ENCODE assay signal across 8 cellular contexts in the genomic region with DNA sequence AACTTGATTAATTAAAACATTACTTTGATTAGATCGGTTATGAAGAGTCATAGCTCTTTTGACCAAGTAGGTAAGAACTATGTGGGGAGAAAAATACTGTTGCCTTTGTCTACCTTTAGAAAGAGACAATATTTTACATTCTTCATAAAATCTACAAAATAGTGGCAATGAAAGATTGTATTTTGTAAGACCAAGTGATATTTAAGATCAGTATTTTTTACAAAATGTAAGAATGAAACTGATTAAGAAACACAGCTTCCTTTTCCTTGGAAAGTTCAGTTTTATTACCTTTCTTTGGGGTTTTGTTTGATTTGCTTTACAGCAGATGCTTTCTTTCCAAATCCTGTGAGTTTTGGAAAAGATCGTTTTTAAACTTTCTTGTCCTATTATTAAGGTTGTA.
DNase-seq lines count a peak whose midpoint lies in the region; ATAC-seq, FAIRE-seq and TF ChIP-seq lines count a peak whose summit lies in the region.

No MANE protein-coding gene starts in this region.

- H3K4me2 ChIP-seq in A549 = peak overlapping the region; percentile 86

- 7% methylated on average over 2 of the region's 2 CpGs for WGBS in A549 (ENCODE audit: missing lambda C conversion rate)

- ATAC-seq in A549 = no peak
- ATAC-seq in HG03095 (IDR thresholded peaks at IDR 0.05; ENCODE audit: unreplicated experiment) = no peak

- POLR2A ChIA-PET in A549 (lab: Yijun Ruan, JAX) = no interaction called here

- in situ Hi-C loops in astrocyte of the spinal cord (cut with HindIII; ENCODE audit: low sequenced_read_pairs) = no loop called here

- FAIRE-seq in A549 (lab: Jason Lieb, UNC) = no peak

- CTCF ChIA-PET in A549 (lab: Yijun Ruan, JAX) = interaction anchor here (1.5 kb wide), 1 partner anchor 9 kb away, joined by 4 read pairs; no protein-coding TSS in a partner anchor

- no peak for TF ChIP-seq RAD21 in A549 (conservative IDR thresholded peaks at IDR 0.05 in 1 of 2, IDR thresholded peaks at IDR 0.05 in 1 of 2)

- TF ChIP-seq POLR2A in A549 (IDR thresholded peaks at IDR 0.05; ENCODE audit: low read length) = no peak

- H3K9me3 ChIP-seq in A549 = no peaks in the 10 kb centered on the region

- H3K4me3 ChIP-seq in A549 (peak overlapping the region; percentile 93), HFF-Myc (replicated peaks; ENCODE audit: low read depth, low read length) (peak overlapping the region; percentile 66), astrocyte of the spinal cord (ENCODE audit: low read depth, low read length) (peak overlapping the region; percentile 85)

- TF ChIP-seq CTCF in A549 (IDR thresholded peaks at IDR 0.05) (no peak), HFF-Myc (IDR thresholded peaks at IDR 0.05; ENCODE audit: low read depth, low read length, missing control alignments) (no peak), astrocyte of the spinal cord (IDR thresholded peaks at IDR 0.05; ENCODE audit: low read depth, low read length) (no peak)

- H3K4me1 ChIP-seq in A549 = peaks cover 9% of the 10 kb centered on the region; the same call in 1 of the 3 replicates

- peak overlapping the region; percentile 44 to 96; a peak in 2 of 6 replicates for H3K27ac ChIP-seq in A549

- TF ChIP-seq EP300 in A549 (IDR thresholded peaks at IDR 0.05) = no peak

- DNase-seq in A549 (ENCODE audit: low read depth in 1 of 2, low spot score in 1 of 2) (no peak), HFF-Myc (ENCODE audit: extremely low read depth, low read depth) (no peak), astrocyte of the spinal cord (ENCODE audit: low read depth, low spot score) (peak; percentile 16), medulla oblongata (ENCODE audit: extremely low spot score) (peak; percentile 13), amygdala (lab: John Stamatoyannopoulos, UW) (no peak), mesenteric fat pad (ENCODE audit: low spot score) (no peak)
- DNase-seq in NK-92 treated with Interleukin-12 subunit alpha and Interleukin-12 subunit beta, amount 100 ng/mL, for 24 hours (lab: John Stamatoyannopoulos, UW) = no peak

TF ChIP-seq in A549, 52 proteins besides CTCF, POLR2A, EP300 and RAD21:
- no peak for TF ChIP-seq EHMT2 (IDR thresholded peaks at IDR 0.05; ENCODE audit: low read depth)
- no peak for TF ChIP-seq HEYL (CRISPR knock-in tag; IDR thresholded peaks at IDR 0.05)
- TF ChIP-seq, protein P1, sequence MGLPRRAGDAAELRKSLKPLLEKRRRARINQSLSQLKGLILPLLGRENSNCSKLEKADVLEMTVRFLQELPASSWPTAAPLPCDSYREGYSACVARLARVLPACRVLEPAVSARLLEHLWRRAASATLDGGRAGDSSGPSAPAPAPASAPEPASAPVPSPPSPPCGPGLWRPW (IDR thresholded peaks at IDR 0.05) = no peak
- TF ChIP-seq HOXB5 (CRISPR knock-in tag; IDR thresholded peaks at IDR 0.05) = no peak
- TF ChIP-seq TFCP2L1 (CRISPR knock-in tag; IDR thresholded peaks at IDR 0.05) = no peak
- no peak for TF ChIP-seq JUN (IDR thresholded peaks at IDR 0.05)
- no peak for TF ChIP-seq FOSB (CRISPR knock-in tag; IDR thresholded peaks at IDR 0.05)
- TF ChIP-seq CEBPB (IDR thresholded peaks at IDR 0.05) = no peak
- TF ChIP-seq RFX5 (IDR thresholded peaks at IDR 0.05) = no peak
- TF ChIP-seq FOSL2 (IDR thresholded peaks at IDR 0.05) = no peak
- no peak for TF ChIP-seq FOSL2 (CRISPR knock-in tag; IDR thresholded peaks at IDR 0.05)
- no peak for TF ChIP-seq HOXB13 (CRISPR knock-in tag; IDR thresholded peaks at IDR 0.05; ENCODE audit: low read depth)
- no peak for TF ChIP-seq ZNF302 (CRISPR knock-in tag; IDR thresholded peaks at IDR 0.05)
- no peak for TF ChIP-seq HDAC2 (IDR thresholded peaks at IDR 0.05)

Comparison
In these comparisons a context has a peak if more than half of its experiments do, and no peak if none do; other contexts are left out.
1. DNase-seq: peak in astrocyte of the spinal cord (single experiment) and medulla oblongata (single experiment); none in A549 (0 of 2), HFF-Myc (single experiment), amygdala (0 of 56), mesenteric fat pad (single experiment) and NK-92 treated with Interleukin-12 subunit alpha and Interleukin-12 subunit beta, amount 100 ng/mL, for 24 hours (single experiment).
2. Peak in every context shown above with its lines, with median percentiles within 50 percentile points of each other: H3K4me3 ChIP-seq.